In the genomic region with DNA sequence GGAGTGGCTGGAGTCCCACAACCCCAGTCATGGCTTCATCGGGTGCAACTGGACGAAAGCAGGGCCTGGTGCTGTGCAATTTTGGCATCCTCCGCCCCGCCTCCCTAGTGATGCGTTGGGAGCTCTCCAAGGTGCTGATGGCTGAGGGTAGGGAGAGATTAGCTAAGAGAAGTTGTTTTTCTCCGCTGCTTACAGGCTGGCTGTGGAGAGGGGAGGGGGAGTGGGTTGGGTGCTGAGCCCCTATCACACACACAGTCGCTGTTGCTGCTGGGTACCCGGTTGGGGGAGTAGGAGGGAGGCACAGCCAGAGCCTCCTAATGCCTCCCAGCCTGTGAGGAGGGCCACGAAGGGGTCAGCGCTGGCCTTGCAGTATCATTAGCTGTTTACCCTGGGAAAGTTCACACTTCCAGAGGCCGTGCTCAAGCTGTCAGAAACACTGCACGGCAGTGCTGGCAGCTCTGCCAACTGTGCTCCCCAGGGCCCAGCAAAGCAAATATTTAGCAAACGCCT, we compare ENCODE assay signal across 9 cellular contexts.
DNase-seq lines count a peak whose midpoint lies in the region; ATAC-seq, FAIRE-seq and TF ChIP-seq lines count a peak whose summit lies in the region.
"Had no signal": no experiment of that assay in that cellular context is flagged by ENCODE, and none has a peak within 500 bp of the region (broad histone marks: within the 10 kb centered on the region; RNA-seq: fewer than 3 reads in every experiment).

No MANE protein-coding gene starts in this region.

- H3K27me3 ChIP-seq in A673 (replicated peaks; ENCODE audit: insufficient read depth, low read depth, low read length, poor library complexity), result no peaks in the 10 kb centered on the region
- no peaks in the 10 kb centered on the region for H3K27me3 ChIP-seq in bronchial epithelial cell (ENCODE audit: control insufficient read depth, insufficient read depth, low read length)
- peaks cover 20% of the 10 kb centered on the region for H3K27me3 ChIP-seq in lung (ENCODE audit: control insufficient read depth, insufficient read depth)

- WGBS in lung, 2 donors, result 5 to 6% methylated on average over 13 of the region's 13 CpGs

- H3K9me3 ChIP-seq in A673 (ENCODE audit: low read depth, low read length, poor library complexity, severe bottlenecking), result no peaks in the 10 kb centered on the region
- peaks cover 0 to 11% of the 10 kb centered on the region in 2 donors for H3K9me3 ChIP-seq in lung (ENCODE audit: control insufficient read depth in 2 of 2, insufficient read depth in 1 of 2, low read length in 1 of 2)

- TF ChIP-seq CTCF in A673 (conservative IDR thresholded peaks at IDR 0.05; ENCODE audit: low read depth, low read length) (no peak), bronchial epithelial cell (IDR thresholded peaks at IDR 0.05; ENCODE audit: insufficient read depth, low read length, severe bottlenecking) (no peak), lung (IDR thresholded peaks at IDR 0.05; ENCODE audit: control extremely low read depth, extremely low read depth) (no peak)

- FAIRE-seq in bronchial epithelial cell (lab: Jason Lieb, UNC), result no peak

- BruUV-seq in A673 (replicated peaks; lab: Mats Ljungman, UMichigan), result no TSS peak

- POLR2A ChIA-PET in A673 (lab: Charles Lee; ENCODE audit: low non-redundant PET), result no interaction called here

- DNase-seq in A673 (ENCODE audit: low spot score) (peak; percentile 71), GM19238 (ENCODE audit: insufficient read length, low spot score) (peak; percentile 23), RKO (ENCODE audit: low spot score) (peak; percentile 53), bronchial epithelial cell (ENCODE audit: low read depth) (peak; percentile 5), lung (ENCODE audit: low spot score) (peak; percentile 43), SHP77 (lab: John Stamatoyannopoulos, UW) (no peak), NCI-H2107 (lab: John Stamatoyannopoulos, UW) (no peak)
- DNase-seq: naive B cell had no signal

- no peaks in the 10 kb centered on the region for H3K4me1 ChIP-seq in A673 (ENCODE audit: insufficient read depth, low read length, poor library complexity, severe bottlenecking)
- no peaks in the 10 kb centered on the region for H3K4me1 ChIP-seq in lung (ENCODE audit: control insufficient read depth in 2 of 2, insufficient read depth in 2 of 2, low read length in 2 of 2)

- H3K36me3 ChIP-seq in A673 (ENCODE audit: insufficient read depth, low read length, poor library complexity, severe bottlenecking) (no peaks in the 10 kb centered on the region), bronchial epithelial cell (ENCODE audit: control insufficient read depth, insufficient read depth, low read length) (no peaks in the 10 kb centered on the region), lung (ENCODE audit: control insufficient read depth in 2 of 2, insufficient read depth in 2 of 2, low read length in 2 of 2) (no peaks in the 10 kb centered on the region)

- ATAC-seq in lung (ENCODE audit: insufficient read depth, low FRiP score) (no peak), GM21381 (IDR thresholded peaks at IDR 0.05; ENCODE audit: unreplicated experiment) (no peak)

- H3K4me3 ChIP-seq in A673 (ENCODE audit: low read depth, low read length, poor library complexity, severe bottlenecking), result no peak overlapping the region
- no peak overlapping the region for H3K4me3 ChIP-seq in bronchial epithelial cell (ENCODE audit: low read depth, low read length)
- H3K4me3 ChIP-seq in lung, result no peak overlapping the region

- no peak overlapping the region for H3K27ac ChIP-seq in A673 (ENCODE audit: low read depth, low read length, poor library complexity, severe bottlenecking)
- no peak overlapping the region for H3K27ac ChIP-seq in lung (ENCODE audit: low read depth in 1 of 2, low read length in 1 of 2)

- intact Hi-C loops in A673 (cut with micrococcal nuclease; ENCODE audit: unreplicated experiment), result no loop called here

- CTCF ChIA-PET in A673 (lab: Charles Lee), result no interaction called here

Comparison
In these comparisons a context has a peak if more than half of its experiments do, and no peak if none do; other contexts are left out.
1. DNase-seq: peak in A673 (single experiment), GM19238 (single experiment), RKO (single experiment), bronchial epithelial cell (single experiment) and lung (single experiment); none in SHP77 (0 of 2) and NCI-H2107 (single experiment).